In the genomic region with DNA sequence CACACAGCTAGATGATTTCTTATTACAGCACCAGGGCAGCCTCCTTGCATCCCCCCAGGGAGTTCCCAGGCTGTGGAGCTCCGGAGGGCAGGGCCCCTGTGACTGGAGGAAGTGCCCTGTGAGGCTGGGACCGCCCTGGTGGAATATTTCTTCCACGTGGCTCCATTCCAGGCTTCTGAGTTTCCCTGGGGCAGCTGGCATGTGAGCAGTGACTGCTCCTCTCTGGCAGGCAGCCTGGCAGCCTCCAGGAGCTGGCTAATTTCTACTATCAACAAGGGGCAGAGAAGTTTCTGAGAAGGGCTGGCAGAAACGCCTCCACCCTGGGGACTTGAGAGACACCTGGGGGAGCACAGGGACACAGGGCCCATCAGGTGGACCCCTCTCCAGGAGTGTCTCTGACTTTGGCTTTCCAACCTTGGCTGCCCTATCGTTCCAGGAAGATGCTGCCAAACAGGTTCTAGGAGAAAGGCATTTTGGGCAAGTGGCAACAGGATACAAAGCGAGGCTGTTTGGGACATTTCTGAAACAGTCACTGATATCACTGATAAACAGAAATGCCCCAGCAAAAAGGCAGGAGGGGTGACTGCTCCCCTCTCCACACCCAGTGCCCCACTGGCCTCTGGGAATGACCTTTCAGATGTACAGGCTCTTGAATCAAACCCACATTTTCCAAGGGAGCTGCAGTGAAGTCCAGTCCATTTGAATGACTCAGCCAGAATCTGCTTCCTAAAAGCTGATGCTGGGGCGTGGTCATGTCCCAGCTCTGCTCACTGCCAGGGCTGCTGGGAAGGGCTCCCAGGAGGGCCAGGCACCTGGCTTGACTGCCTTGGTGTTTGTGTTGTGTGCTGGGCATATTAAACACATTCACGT, we compare ENCODE assay signal across 8 cellular contexts. TPM values are rescaled to one million over a fixed set of nuclear protein-coding genes. Genes with fewer than 3 reads are reported as not detected.
DNase-seq lines count a peak whose midpoint lies in the region; ATAC-seq, FAIRE-seq and TF ChIP-seq lines count a peak whose summit lies in the region.

No MANE protein-coding gene starts in this region.

- intact Hi-C loops in stomach (cut with DNase I; ENCODE audit: low total_unique reads) = no loop called here

- peaks cover 94% of the 10 kb centered on the region for H3K4me1 ChIP-seq in A549
- peaks cover 32 to 89% (median 77%) of the 10 kb centered on the region in 4 donors for H3K4me1 ChIP-seq in stomach

- TF ChIP-seq EP300 in A549 (IDR thresholded peaks at IDR 0.05) (peak; percentile 76 to 90; a peak in 3 of 5 replicates), Ishikawa (IDR thresholded peaks at IDR 0.05; ENCODE audit: borderline replicate concordance) (peak; percentile 79), stomach (IDR thresholded peaks at IDR 0.05) (no peak)

- H3K27ac ChIP-seq in A549 = peak overlapping the region; percentile 96 to 99
- peak overlapping the region; percentile 92 to 94 (median 94) for H3K27ac ChIP-seq in stomach

- 1% methylated on average over 6 of the region's 8 CpGs for WGBS in A549 (ENCODE audit: missing lambda C conversion rate)
- WGBS in stomach, 5 donors = 16 to 26% (median 21%) methylated on average over 5 to 8 of the region's 8 CpGs

- peak in 1 of 2 experiments; percentile 43; a peak in 3 of 5 replicates for TF ChIP-seq RAD21 in A549 (conservative IDR thresholded peaks at IDR 0.05 in 1 of 2, IDR thresholded peaks at IDR 0.05 in 1 of 2)
- peak; percentile 38; the same call in 1 of the 2 replicates for TF ChIP-seq RAD21 in Ishikawa (IDR thresholded peaks at IDR 0.05; ENCODE audit: low read depth)

- H3K4me3 ChIP-seq in A549 (peak overlapping the region; percentile 24; the same call in 1 of the 3 replicates), stomach (no peak overlapping the region)

- H3K36me3 ChIP-seq in stomach = peaks cover 0 to 6% (median 0%) of the 10 kb centered on the region in 4 donors

- POLR2A ChIA-PET in A549 (lab: Yijun Ruan, JAX) = interaction anchor here (0.6 to 6.2 kb wide), 11 partner anchors 8 to 118 kb away, joined by 3 to 114 read pairs (median 5); a partner anchor contains a TSS

- TF ChIP-seq CTCF in A549 (IDR thresholded peaks at IDR 0.05) (no peak), stomach (IDR thresholded peaks at IDR 0.05) (no peak)

- peak; percentile 74 for FAIRE-seq in A549 (lab: Jason Lieb, UNC)

- peak overlapping the region; percentile 93 for H3K4me2 ChIP-seq in A549

- DNase-seq in A549 (ENCODE audit: low read depth in 1 of 2, low spot score in 1 of 2) (peak; percentile 95 to 97), amniotic stem cell (lab: John Stamatoyannopoulos, UW) (peak; percentile 88), hepatic stellate cell (ENCODE audit: low spot score) (peak; percentile 79), stomach (peak; percentile 89), NCI-H2081 treated with DMSO at 0.1 percent for 48 hours (lab: John Stamatoyannopoulos, UW) (no peak), superior temporal gyrus (ENCODE audit: extremely low spot score) (no peak)

- CTCF ChIA-PET in A549 (lab: Yijun Ruan, JAX) = interaction anchor here (0.9 to 41.4 kb wide), 7 partner anchors 8 to 108 kb away, joined by 3 to 924 read pairs (median 5); a partner anchor contains a TSS

- H3K27me3 ChIP-seq in stomach = no peaks in the 10 kb centered on the region

- no peak for TF ChIP-seq POLR2A in A549 (IDR thresholded peaks at IDR 0.05; ENCODE audit: low read length)
- TF ChIP-seq POLR2A in stomach (IDR thresholded peaks at IDR 0.05) = no peak

- H3K9me3 ChIP-seq in A549 = peaks cover 7% of the 10 kb centered on the region; the same call in 1 of the 3 replicates
- H3K9me3 ChIP-seq in stomach = no peaks in the 10 kb centered on the region

- peak; percentile 75 to 77 for ATAC-seq in A549
- no peak for ATAC-seq in HG02588 (IDR thresholded peaks at IDR 0.05; ENCODE audit: unreplicated experiment)

TF ChIP-seq in A549, 52 proteins besides CTCF, POLR2A, EP300 and RAD21 (continues in another document):
- peak; percentile 23; the same call in 1 of the 2 replicates for TF ChIP-seq TFCP2L1 (CRISPR knock-in tag; IDR thresholded peaks at IDR 0.05)
- TF ChIP-seq FOXS1 (CRISPR knock-in tag; IDR thresholded peaks at IDR 0.05) = peak; percentile 48
- peak; percentile 74 for TF ChIP-seq HOXB5 (CRISPR knock-in tag; IDR thresholded peaks at IDR 0.05)
- peak; percentile 25 to 59; a peak in 3 of 4 replicates for TF ChIP-seq CEBPB (IDR thresholded peaks at IDR 0.05)
- TF ChIP-seq KDM5A (IDR thresholded peaks at IDR 0.05) = no peak
- no peak for TF ChIP-seq ZFP36 (IDR thresholded peaks at IDR 0.05; ENCODE audit: borderline replicate concordance, partially characterized antibody)
- no peak for TF ChIP-seq EHMT2 (IDR thresholded peaks at IDR 0.05; ENCODE audit: low read depth)
- TF ChIP-seq, protein P1, sequence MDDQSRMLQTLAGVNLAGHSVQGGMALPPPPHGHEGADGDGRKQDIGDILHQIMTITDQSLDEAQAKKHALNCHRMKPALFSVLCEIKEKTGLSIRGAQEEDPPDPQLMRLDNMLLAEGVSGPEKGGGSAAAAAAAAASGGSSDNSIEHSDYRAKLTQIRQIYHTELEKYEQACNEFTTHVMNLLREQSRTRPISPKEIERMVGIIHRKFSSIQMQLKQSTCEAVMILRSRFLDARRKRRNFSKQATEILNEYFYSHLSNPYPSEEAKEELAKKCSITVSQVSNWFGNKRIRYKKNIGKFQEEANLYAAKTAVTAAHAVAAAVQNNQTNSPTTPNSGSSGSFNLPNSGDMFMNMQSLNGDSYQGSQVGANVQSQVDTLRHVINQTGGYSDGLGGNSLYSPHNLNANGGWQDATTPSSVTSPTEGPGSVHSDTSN (IDR thresholded peaks at IDR 0.05) = peak; percentile 73

TF ChIP-seq in Ishikawa, 13 proteins besides CTCF, POLR2A, EP300 and RAD21 (continues in another document):
- TF ChIP-seq EGR1 (IDR thresholded peaks at IDR 0.05) (no peak), YY1 (IDR thresholded peaks at IDR 0.05; ENCODE audit: low read depth) (peak; percentile 61), CEBPB (IDR thresholded peaks at IDR 0.05) (peak; percentile 50; the same call in 1 of the 2 replicates), TCF12 (IDR thresholded peaks at IDR 0.05; ENCODE audit: low read depth) (peak; percentile 90), TAF1 (IDR thresholded peaks at IDR 0.05; ENCODE audit: low read depth) (peak; percentile 49), NFIC (IDR thresholded peaks at IDR 0.05) (peak; percentile 93), TEAD4 (IDR thresholded peaks at IDR 0.05) (peak; percentile 88), CREB1 (IDR thresholded peaks at IDR 0.05; ENCODE audit: low read depth) (no peak), ZBTB7A (IDR thresholded peaks at IDR 0.05; ENCODE audit: low read depth) (peak; percentile 19; the same call in 1 of the 2 replicates), FOXM1 (IDR thresholded peaks at IDR 0.05; ENCODE audit: borderline replicate concordance, low read depth) (peak; percentile 18; the same call in 1 of the 2 replicates)
- TF ChIP-seq, protein P2, sequence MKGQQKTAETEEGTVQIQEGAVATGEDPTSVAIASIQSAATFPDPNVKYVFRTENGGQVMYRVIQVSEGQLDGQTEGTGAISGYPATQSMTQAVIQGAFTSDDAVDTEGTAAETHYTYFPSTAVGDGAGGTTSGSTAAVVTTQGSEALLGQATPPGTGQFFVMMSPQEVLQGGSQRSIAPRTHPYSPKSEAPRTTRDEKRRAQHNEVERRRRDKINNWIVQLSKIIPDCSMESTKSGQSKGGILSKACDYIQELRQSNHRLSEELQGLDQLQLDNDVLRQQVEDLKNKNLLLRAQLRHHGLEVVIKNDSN (IDR thresholded peaks at IDR 0.05) = peak; percentile 69; the same call in 1 of the 2 replicates
- TF ChIP-seq, protein P3, sequence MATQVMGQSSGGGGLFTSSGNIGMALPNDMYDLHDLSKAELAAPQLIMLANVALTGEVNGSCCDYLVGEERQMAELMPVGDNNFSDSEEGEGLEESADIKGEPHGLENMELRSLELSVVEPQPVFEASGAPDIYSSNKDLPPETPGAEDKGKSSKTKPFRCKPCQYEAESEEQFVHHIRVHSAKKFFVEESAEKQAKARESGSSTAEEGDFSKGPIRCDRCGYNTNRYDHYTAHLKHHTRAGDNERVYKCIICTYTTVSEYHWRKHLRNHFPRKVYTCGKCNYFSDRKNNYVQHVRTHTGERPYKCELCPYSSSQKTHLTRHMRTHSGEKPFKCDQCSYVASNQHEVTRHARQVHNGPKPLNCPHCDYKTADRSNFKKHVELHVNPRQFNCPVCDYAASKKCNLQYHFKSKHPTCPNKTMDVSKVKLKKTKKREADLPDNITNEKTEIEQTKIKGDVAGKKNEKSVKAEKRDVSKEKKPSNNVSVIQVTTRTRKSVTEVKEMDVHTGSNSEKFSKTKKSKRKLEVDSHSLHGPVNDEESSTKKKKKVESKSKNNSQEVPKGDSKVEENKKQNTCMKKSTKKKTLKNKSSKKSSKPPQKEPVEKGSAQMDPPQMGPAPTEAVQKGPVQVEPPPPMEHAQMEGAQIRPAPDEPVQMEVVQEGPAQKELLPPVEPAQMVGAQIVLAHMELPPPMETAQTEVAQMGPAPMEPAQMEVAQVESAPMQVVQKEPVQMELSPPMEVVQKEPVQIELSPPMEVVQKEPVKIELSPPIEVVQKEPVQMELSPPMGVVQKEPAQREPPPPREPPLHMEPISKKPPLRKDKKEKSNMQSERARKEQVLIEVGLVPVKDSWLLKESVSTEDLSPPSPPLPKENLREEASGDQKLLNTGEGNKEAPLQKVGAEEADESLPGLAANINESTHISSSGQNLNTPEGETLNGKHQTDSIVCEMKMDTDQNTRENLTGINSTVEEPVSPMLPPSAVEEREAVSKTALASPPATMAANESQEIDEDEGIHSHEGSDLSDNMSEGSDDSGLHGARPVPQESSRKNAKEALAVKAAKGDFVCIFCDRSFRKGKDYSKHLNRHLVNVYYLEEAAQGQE (IDR thresholded peaks at IDR 0.05; ENCODE audit: low read depth) = no peak

RNA-seq across cellular contexts. Expression of a gene that starts 16.1 kb away (rescaled TPM):
- polyA plus RNA-seq in A549 (2011; rRNA removed) (229 and 265 TPM in 2 replicates), A549 (2017; fragmentation: RNase III; extraction: RNeasy Plus Mini Kit Qiagen cat#74134 plus additional on column Dnase treatment) (190 to 217 TPM (median 191 TPM) in 3 replicates), stomach (10 to 100 TPM in 2 of 3 donors, 1 to 10 TPM in 1; 5.0 to 24.2 (median 13.7) TPM)
- polyA plus RNA-seq in A549 (2012; cell fraction: cytosol; rRNA removed) = 117 TPM in 2 replicates
- polyA plus RNA-seq in A549 (2012; cell fraction: nucleus; rRNA removed) = 127 and 200 TPM in 2 replicates
- polyA minus RNA-seq in A549 (2011; rRNA and poly(A)+ RNA removed) = 195 and 221 TPM in 2 replicates
- 100 to 1,000 TPM in 1 of 5 donors, 10 to 100 TPM in 4; 29.5 to 111 (median 72.7) TPM for total RNA-seq in stomach

RNA-seq across cellular contexts. Expression of a gene that starts 30.4 kb away (rescaled TPM):
- polyA plus RNA-seq in A549 (2011; rRNA removed) (63.5 and 87.0 TPM in 2 replicates), A549 (2017; fragmentation: RNase III; extraction: RNeasy Plus Mini Kit Qiagen cat#74134 plus additional on column Dnase treatment) (51.2 to 57.9 TPM (median 52.4 TPM) in 3 replicates), stomach (1 to 10 TPM; 3.1 to 7.2 (median 5.2) TPM)
- polyA plus RNA-seq in A549 (2012; cell fraction: cytosol; rRNA removed) = 24.7 and 26.7 TPM in 2 replicates
- polyA plus RNA-seq in A549 (2012; cell fraction: nucleus; rRNA removed) = 12.1 and 18.0 TPM in 2 replicates
- 12.0 and 13.0 TPM in 2 replicates for polyA minus RNA-seq in A549 (2011; rRNA and poly(A)+ RNA removed)
- total RNA-seq in stomach = 1 to 10 TPM in 2 of 5 donors, under 1 TPM in 2, not detected in 1; 0.58 to 6.6 (median 1.1) TPM

Comparison
In these comparisons a context has a peak if more than half of its experiments do, and no peak if none do; other contexts are left out.
1. DNase-seq: peak in A549 (2 of 2), amniotic stem cell (single experiment), hepatic stellate cell (single experiment) and stomach (single experiment); none in NCI-H2081 treated with DMSO at 0.1 percent for 48 hours (single experiment) and superior temporal gyrus (single experiment).
2. RNA of a gene that starts 16.1 kb away (polyA plus RNA-seq): 117 to 265 TPM in A549; 5.0 to 24.2 TPM in stomach; every median in the first group is over 4 times any median in the second.